Comparison of ENCODE assay signal across 12 cellular contexts in the genomic region with DNA sequence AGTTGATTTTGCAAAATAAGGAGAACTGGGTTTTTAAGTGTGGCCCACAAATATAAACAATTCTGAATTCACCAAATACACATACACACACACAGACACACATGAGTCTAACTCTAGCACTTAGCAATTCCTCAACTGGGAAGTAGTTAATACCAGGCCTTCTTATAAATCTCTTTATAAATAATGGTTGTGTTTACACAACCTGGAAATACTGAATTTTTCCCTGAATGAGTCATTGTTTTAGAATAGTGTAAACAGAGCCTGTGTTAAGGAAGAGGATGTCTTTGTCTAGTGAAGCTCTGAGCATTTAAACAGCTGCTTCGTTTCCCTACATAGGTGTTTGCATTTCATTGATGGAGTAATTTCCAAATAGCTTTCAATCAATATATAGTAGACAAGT.
A peak's percentile ranks its signal among the peaks of the same experiment; 100 is the strongest.
DNase-seq lines count a peak whose midpoint lies in the region; ATAC-seq and TF ChIP-seq lines count a peak whose summit lies in the region.
"Had no signal": no experiment of that assay in that cellular context is flagged by ENCODE, and none has a peak within 500 bp of the region (broad histone marks: within the 10 kb centered on the region; RNA-seq: fewer than 3 reads in every experiment).

No MANE protein-coding gene starts in this region.

- peak; percentile 95 for ATAC-seq in IMR-90 (ENCODE audit: low read depth)
- peak; percentile 44 for ATAC-seq in gastroesophageal sphincter

- no peak overlapping the region for H4K8ac ChIP-seq in IMR-90 (ENCODE audit: low read depth in 2 of 2, low read length in 2 of 2)

- H3K14ac ChIP-seq in IMR-90 (replicated peaks; ENCODE audit: low read depth, low read length), result no peak overlapping the region

- no peak overlapping the region for H2BK120ac ChIP-seq in IMR-90 (ENCODE audit: low read depth, low read length)

- H3K9me1 ChIP-seq in IMR-90 (ENCODE audit: insufficient read depth, low read length), result no peaks in the 10 kb centered on the region

- TF ChIP-seq CTCF in BJ (IDR thresholded peaks at IDR 0.05; ENCODE audit: insufficient read depth, low read depth, low read length), result no peak
- TF ChIP-seq CTCF in IMR-90 (conservative IDR thresholded peaks at IDR 0.05; ENCODE audit: low read depth, low read length), result no peak
- TF ChIP-seq CTCF in gastroesophageal sphincter (IDR thresholded peaks at IDR 0.05), result no peak

- H3K9ac ChIP-seq in IMR-90 (ENCODE audit: low read depth, low read length), result no peak overlapping the region
- H3K9ac ChIP-seq: neural progenitor cell had no signal

- no peak overlapping the region for H4K91ac ChIP-seq in IMR-90 (ENCODE audit: insufficient read depth, low read depth, low read length)

- dilution Hi-C loops in IMR-90 (cut with HindIII; ENCODE audit: low sequenced_read_pairs, unreplicated experiment), result no loop called here

- no peak overlapping the region for H3K23ac ChIP-seq in IMR-90 (ENCODE audit: low read depth, low read length)

- H3K4me3 ChIP-seq in BJ (ENCODE audit: low read depth, low read length), result no peak overlapping the region
- H3K4me3 ChIP-seq in IMR-90 (ENCODE audit: insufficient read depth, low read depth, low read length), result no peak overlapping the region
- no peak overlapping the region for H3K4me3 ChIP-seq in gastroesophageal sphincter
- H3K4me3 ChIP-seq: neural progenitor cell, transverse colon had no signal

- in situ Hi-C loops in IMR-90 (cut with MboI; ENCODE audit: low sequenced_read_pairs), result no loop called here

- POLR2A ChIA-PET in BJ (lab: Charles Lee) (no interaction called here), IMR-90 (lab: Charles Lee; ENCODE audit: unreplicated experiment) (no interaction called here)

- H3K79me1 ChIP-seq in IMR-90 (ENCODE audit: low read depth in 1 of 2, low read length in 2 of 2), result no peaks in the 10 kb centered on the region

- H4K5ac ChIP-seq in IMR-90 (ENCODE audit: low read depth, low read length), result no peak overlapping the region

- no peak overlapping the region for H3K56ac ChIP-seq in IMR-90 (ENCODE audit: extremely low read depth, insufficient read depth, low read length)

- H3K18ac ChIP-seq in IMR-90 (ENCODE audit: low read depth, low read length), result no peak overlapping the region

- H3K9me3 ChIP-seq in IMR-90 (ENCODE audit: control insufficient read depth, insufficient read depth, low read length), result no peaks in the 10 kb centered on the region
- H3K9me3 ChIP-seq in gastroesophageal sphincter, result no peaks in the 10 kb centered on the region
- H3K9me3 ChIP-seq: transverse colon had no signal

- H3K4me2 ChIP-seq in IMR-90 (ENCODE audit: low read depth, low read length), result no peak overlapping the region
- H3K4me2 ChIP-seq: neural progenitor cell had no signal

- no peak overlapping the region for H2AK9ac ChIP-seq in IMR-90 (replicated peaks; ENCODE audit: low read depth, low read length, poor library complexity)

- intact Hi-C loops in IMR-90 (cut with micrococcal nuclease), result no loop called here

- no peaks in the 10 kb centered on the region for H3K36me3 ChIP-seq in BJ (ENCODE audit: control insufficient read depth, insufficient read depth, low read length)
- H3K36me3 ChIP-seq in IMR-90 (ENCODE audit: control insufficient read depth, insufficient read depth, low read length), result no peaks in the 10 kb centered on the region
- H3K36me3 ChIP-seq in gastroesophageal sphincter, result no peaks in the 10 kb centered on the region
- H3K36me3 ChIP-seq: neural progenitor cell, transverse colon had no signal

- no peaks in the 10 kb centered on the region for H3K27me3 ChIP-seq in BJ (ENCODE audit: control insufficient read depth, insufficient read depth, low read length)
- no peaks in the 10 kb centered on the region for H3K27me3 ChIP-seq in IMR-90 (ENCODE audit: control insufficient read depth, insufficient read depth, low read length)
- H3K27me3 ChIP-seq in gastroesophageal sphincter, result no peaks in the 10 kb centered on the region
- H3K27me3 ChIP-seq: neural progenitor cell, transverse colon had no signal

- H3K4me1 ChIP-seq in IMR-90 (ENCODE audit: control insufficient read depth, insufficient read depth, low read length) (peaks cover 7% of the 10 kb centered on the region; the same call in 1 of the 2 replicates), gastroesophageal sphincter (peaks cover 0 to 10% (median 4%) of the 10 kb centered on the region in 3 donors)
- H3K4me1 ChIP-seq: neural progenitor cell had no signal

- H3K4ac ChIP-seq in IMR-90 (ENCODE audit: low read depth, low read length), result no peak overlapping the region

- H4K20me1 ChIP-seq in IMR-90 (ENCODE audit: insufficient read depth, low read length), result no peaks in the 10 kb centered on the region

- no CpG with 5 or more reads among the region's 1 CpG for WGBS in IMR-90 (ENCODE audit: extremely low coverage in 2 of 2, insufficient read length in 1 of 2), 2 experiments
- WGBS in gastroesophageal sphincter (ENCODE audit: low coverage in 1 of 2), 2 donors, result 0 to 24% methylated on average over 1 of the region's 1 CpG

- no peak overlapping the region for H2AK5ac ChIP-seq in IMR-90 (ENCODE audit: low read depth, low read length)

- peak overlapping the region; percentile 20 for H2BK5ac ChIP-seq in IMR-90 (ENCODE audit: low read depth, low read length, poor library complexity, severe bottlenecking)

- no peak for TF ChIP-seq EP300 in gastroesophageal sphincter (IDR thresholded peaks at IDR 0.05)

- H2AFZ ChIP-seq in IMR-90 (replicated peaks; ENCODE audit: low read length, poor library complexity), result no peak overlapping the region
- H2AFZ ChIP-seq: neural progenitor cell had no signal

- no peak overlapping the region for H2BK20ac ChIP-seq in IMR-90 (ENCODE audit: low read depth, low read length)

- H2BK15ac ChIP-seq in IMR-90 (ENCODE audit: low read depth, low read length), result no peak overlapping the region

- no peak for TF ChIP-seq RAD21 in IMR-90 (IDR thresholded peaks at IDR 0.05; ENCODE audit: low read length)

- DNase-seq in BJ (ENCODE audit: low read depth), result peak; percentile 62
- DNase-seq in IMR-90, result peak; percentile 90
- peak; percentile 91 to 92 for DNase-seq in SHP77 (lab: John Stamatoyannopoulos, UW)
- no peak for DNase-seq in activated CD4-positive, alpha-beta T cell treated with anti-CD3 and anti-CD28 coated beads, Interleukin-2, amount 50 U/mL, for 48 hours
- DNase-seq in GM19240 (ENCODE audit: insufficient read length, low spot score), result no peak
- DNase-seq in ecto neural progenitor cell (ENCODE audit: low spot score), result no peak
- DNase-seq in NCI-H187 treated with DMSO at 0.1 percent for 48 hours (lab: John Stamatoyannopoulos, UW), result no peak
- DNase-seq: activated CD4-positive, alpha-beta T cell treated with anti-CD3 and anti-CD28 coated beads for 48 hours; aorta; transverse colon had no signal

- TF ChIP-seq POLR2A in IMR-90 (IDR thresholded peaks at IDR 0.05; ENCODE audit: low read depth, low read length), result no peak
- TF ChIP-seq POLR2A in gastroesophageal sphincter (IDR thresholded peaks at IDR 0.05), result no peak

- no TSS peak for BruUV-seq in IMR-90 (replicated peaks; lab: Mats Ljungman, UMichigan)

- no peak overlapping the region for H3K27ac ChIP-seq in IMR-90 (ENCODE audit: insufficient read depth, low read length)
- no peak overlapping the region for H3K27ac ChIP-seq in gastroesophageal sphincter
- H3K27ac ChIP-seq: neural progenitor cell, transverse colon had no signal

- CTCF ChIA-PET in BJ (lab: Yijun Ruan, JAX) (interaction anchor here (0.7 to 2.1 kb wide), 4 partner anchors 12 to 545 kb away, joined by 3 to 6 read pairs (median 4); no protein-coding TSS in a partner anchor), IMR-90 (lab: Yijun Ruan, JAX) (interaction anchor here (0.6 kb wide), 1 partner anchor 639 kb away, joined by 4 read pairs; no protein-coding TSS in a partner anchor)

TF ChIP-seq in IMR-90, 13 proteins besides CTCF, POLR2A, EP300 and RAD21:
- TF ChIP-seq FOS (IDR thresholded peaks at IDR 0.05; ENCODE audit: low read depth, low read length) (peak; percentile 82; the same call in 1 of the 2 replicates), SMC3 (IDR thresholded peaks at IDR 0.05; ENCODE audit: low read depth, low read length) (no peak), CEBPB (IDR thresholded peaks at IDR 0.05; ENCODE audit: low read depth, low read length) (peak; percentile 15; the same call in 1 of the 2 replicates)

Comparison
In these comparisons a context has a peak if more than half of its experiments do, and no peak if none do; other contexts are left out.
1. DNase-seq: peak in BJ (single experiment), IMR-90 (single experiment) and SHP77 (2 of 2); none in activated CD4-positive, alpha-beta T cell treated with anti-CD3 and anti-CD28 coated beads, Interleukin-2, amount 50 U/mL, for 48 hours (0 of 2), GM19240 (single experiment), ecto neural progenitor cell (single experiment) and NCI-H187 treated with DMSO at 0.1 percent for 48 hours (single experiment).